ENCODE assay signal across 17 cellular contexts in genomic region chr16:11602321-11602720, GRCh38. TPM values are rescaled to one million over a fixed set of nuclear protein-coding genes. Genes with fewer than 3 reads are reported as not detected.
A peak's percentile ranks its signal among the peaks of the same experiment; 100 is the strongest.
DNase-seq lines count a peak whose midpoint lies in the region; ATAC-seq and TF ChIP-seq lines count a peak whose summit lies in the region.
"Had no signal": no experiment of that assay in that cellular context is flagged by ENCODE, and none has a peak within 500 bp of the region (broad histone marks: within the 10 kb centered on the region; RNA-seq: fewer than 3 reads in every experiment).

No MANE protein-coding gene starts in this region.

- intact Hi-C loops in esophagus muscularis mucosa (cut with DNase I), result no loop called here

- DNase-seq in DMS53 treated with DMSO at 0.1 percent for 48 hours (lab: John Stamatoyannopoulos, UW; ENCODE audit: unreplicated experiment) (peak; percentile 88), NCI-H1417 (lab: John Stamatoyannopoulos, UW) (peak; percentile 48 to 87 (median 67)), NCI-H510A (lab: John Stamatoyannopoulos, UW) (peak; percentile 69), left kidney (ENCODE audit: low read depth, low spot score) (peak; percentile 32), midbrain (lab: John Stamatoyannopoulos, UW) (no peak), esophagus muscularis mucosa (ENCODE audit: extremely low spot score) (no peak), mesothelial cell of epicardium (ENCODE audit: low spot score in 2 of 2, unreplicated experiment in 2 of 2) (no peak)
- DNase-seq: anterior cingulate cortex; hippocampal formation; MV-4-11; stimulated activated CD4-positive, alpha-beta T cell treated with anti-CD3 and anti-CD28 coated beads, Interleukin-4, amount 100 ng/mL, for 24 hours; stimulated activated CD8-positive, alpha-beta memory T cell treated with anti-CD3 and anti-CD28 coated beads, Interleukin-4, amount 100 ng/mL, for 48 hours had no signal

- TF ChIP-seq CTCF in esophagus muscularis mucosa (IDR thresholded peaks at IDR 0.05) (no peak), mesothelial cell of epicardium (IDR thresholded peaks at IDR 0.05; ENCODE audit: unreplicated experiment) (no peak)

- no peak for TF ChIP-seq POLR2A in esophagus muscularis mucosa (IDR thresholded peaks at IDR 0.05; ENCODE audit: low read depth)

- H3K9me3 ChIP-seq in esophagus muscularis mucosa, result no peaks in the 10 kb centered on the region
- H3K9me3 ChIP-seq: suprapubic skin had no signal

- H3K4me3 Mint-ChIP-seq in mesothelial cell of epicardium, result no peak overlapping the region
- H3K4me3 Mint-ChIP-seq: T-helper 1 cell treated with Interleukin-12 subunit alpha and Interleukin-12 subunit beta and Interleukin-4 antibody, amounts not matched to agents 30 μg/mL and 1 μg/mL, for 36 hours had no signal

- no peak for TF ChIP-seq EP300 in esophagus muscularis mucosa (IDR thresholded peaks at IDR 0.05)

- 91% methylated on average over 7 of the region's 7 CpGs for WGBS in esophagus muscularis mucosa

- peaks cover 0 to 15% (median 0%) of the 10 kb centered on the region in 4 donors for H3K27me3 ChIP-seq in esophagus muscularis mucosa
- H3K27me3 ChIP-seq: suprapubic skin had no signal

- H3K27me3 Mint-ChIP-seq in mesothelial cell of epicardium (ENCODE audit: low read depth), result no peaks in the 10 kb centered on the region

- no peak overlapping the region for H3K27ac ChIP-seq in esophagus muscularis mucosa (replicated peaks in 1 of 4)
- H3K27ac ChIP-seq: suprapubic skin had no signal

- no peak overlapping the region for H3K4me3 ChIP-seq in esophagus muscularis mucosa
- H3K4me3 ChIP-seq: suprapubic skin had no signal

- H3K36me3 ChIP-seq in esophagus muscularis mucosa, result no peaks in the 10 kb centered on the region
- H3K36me3 ChIP-seq: suprapubic skin had no signal

- no peaks in the 10 kb centered on the region for H3K9me3 Mint-ChIP-seq in mesothelial cell of epicardium
- H3K9me3 Mint-ChIP-seq: T-helper 1 cell treated with Interleukin-12 subunit alpha and Interleukin-12 subunit beta and Interleukin-4 antibody, amounts not matched to agents 30 μg/mL and 1 μg/mL, for 36 hours had no signal

- H3K4me1 ChIP-seq in esophagus muscularis mucosa, result peaks cover 13 to 26% (median 19%) of the 10 kb centered on the region in 4 donors

- no peak overlapping the region for H3K27ac Mint-ChIP-seq in mesothelial cell of epicardium
- H3K27ac Mint-ChIP-seq: T-helper 1 cell treated with Interleukin-12 subunit alpha and Interleukin-12 subunit beta and Interleukin-4 antibody, amounts not matched to agents 30 μg/mL and 1 μg/mL, for 36 hours had no signal

- H3K4me1 Mint-ChIP-seq in mesothelial cell of epicardium, result peaks cover 22% of the 10 kb centered on the region

- H3K36me3 Mint-ChIP-seq in mesothelial cell of epicardium, result no peaks in the 10 kb centered on the region

- no peak for ATAC-seq in GM21390 (IDR thresholded peaks at IDR 0.05; ENCODE audit: unreplicated experiment)
- ATAC-seq: left lobe of liver, Right ventricle myocardium inferior had no signal

RNA-seq across cellular contexts. Expression of gene LITAF, which starts 15.6 kb away (rescaled TPM):
- total RNA-seq in esophagus muscularis mucosa, result 10 to 100 TPM; 28.7 to 88.3 (median 36.8) TPM
- 60.8 to 71.0 TPM (median 62.0 TPM) in 3 replicates for total RNA-seq in mesothelial cell of epicardium

Comparison
In these comparisons a context has a peak if more than half of its experiments do, and no peak if none do; other contexts are left out.
1. DNase-seq: peak in DMS53 treated with DMSO at 0.1 percent for 48 hours (single experiment), NCI-H1417 (3 of 3), NCI-H510A (single experiment) and left kidney (single experiment); none in midbrain (single experiment), esophagus muscularis mucosa (single experiment) and mesothelial cell of epicardium (0 of 2).